In the genomic region with DNA sequence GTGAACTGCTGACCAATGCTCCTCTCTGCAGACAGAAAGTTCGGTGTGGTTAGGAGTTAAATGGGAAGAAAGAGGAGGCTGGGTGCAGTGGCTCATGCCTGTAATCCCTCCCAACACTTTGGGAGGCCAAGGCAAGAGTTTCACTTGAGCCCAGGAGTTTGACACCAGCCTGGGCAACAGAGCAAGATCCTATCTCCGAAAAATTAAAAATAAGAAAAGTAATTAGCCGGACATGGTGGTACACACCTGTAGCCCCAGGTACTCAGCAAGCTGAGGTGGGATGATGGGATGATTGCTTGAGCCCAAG, we compare ENCODE assay signal across 30 cellular contexts.
"Had no signal": no experiment of that assay in that cellular context is flagged by ENCODE, and none has a peak within 500 bp of the region (broad histone marks: within the 10 kb centered on the region; RNA-seq: fewer than 3 reads in every experiment).

No MANE protein-coding gene starts in this region.

- H3K9me3 ChIP-seq: gastrocnemius medialis, ovary, prostate gland, stomach, thyroid gland had no signal

- DNase-seq: activated CD4-positive, alpha-beta memory T cell treated with anti-CD3 and anti-CD28 coated beads for 36 hours; activated CD4-positive, alpha-beta T cell treated with anti-CD3 and anti-CD28 coated beads for 48 hours; activated CD8-positive, alpha-beta memory T cell treated with anti-CD3 and anti-CD28 coated beads, Interleukin-2, amount 50 U/mL, for 4 hours; activated naive CD8-positive, alpha-beta T cell treated with anti-CD3 and anti-CD28 coated beads, Interleukin-2, amount 50 U/mL, for 24 hours; activated T-cell treated with anti-CD3 and anti-CD28 coated beads, Interleukin-2, amount 50 U/mL, for 1 hour; amygdala; effector CD8-positive, alpha-beta T cell; erythroblast; gastrocnemius medialis; glutamatergic neuron; left ventricle myocardium superior; midbrain; naive thymus-derived CD4-positive, alpha-beta T cell; ovary; retina; stimulated activated CD4-positive, alpha-beta T cell treated with anti-CD3 and anti-CD28 coated beads, Interleukin-1b, Interleukin-23, amount 100 ng/mL, for 48 hours; stimulated activated CD4-positive, alpha-beta T cell treated with anti-CD3 and anti-CD28 coated beads, Interleukin-4, amount 100 ng/mL, for 4 hours; stimulated activated CD8-positive, alpha-beta memory T cell treated with anti-CD3 and anti-CD28 coated beads, Interleukin-4, amount 100 ng/mL, for 48 hours; stimulated activated naive B cell treated with anti-CD40 and anti-IgM and Interleukin-4, amounts not matched to agents 10 μg/mL and 1 μg/mL and 100 μg/mL, for 72 hours; stomach; T-helper 1 cell; thyroid gland had no signal

- ATAC-seq: activated CD4-positive, CD25-positive, alpha-beta regulatory T cell treated with anti-CD3 and anti-CD28 coated beads, Interleukin-2, amount 50 U/mL, for 24 hours; activated naive CD8-positive, alpha-beta T cell treated with anti-CD3 and anti-CD28 coated beads, Interleukin-2, amount 50 U/mL, for 24 hours; gastrocnemius medialis; left ventricle myocardium superior; naive thymus-derived CD4-positive, alpha-beta T cell; stimulated activated naive B cell treated with anti-CD40 and anti-IgM and Interleukin-4, amounts not matched to agents 10 μg/mL and 1 μg/mL and 100 μg/mL, for 72 hours had no signal

- H3K9me3 Mint-ChIP-seq: activated CD4-positive, alpha-beta memory T cell treated with anti-CD3 and anti-CD28 coated beads for 36 hours; activated naive CD4-positive, alpha-beta T cell treated with anti-CD3 and anti-CD28 coated beads, Interleukin-2, amount 50 U/mL, for 24 hours; activated naive CD8-positive, alpha-beta T cell treated with anti-CD3 and anti-CD28 coated beads, Interleukin-2, amount 50 U/mL, for 24 hours; central memory CD8-positive, alpha-beta T cell; naive thymus-derived CD4-positive, alpha-beta T cell; stimulated activated naive B cell treated with anti-CD40 and anti-IgM and Interleukin-4, amounts not matched to agents 10 μg/mL and 1 μg/mL and 100 μg/mL, for 72 hours had no signal

- H3K4me1 ChIP-seq: gastrocnemius medialis, prostate gland, thyroid gland had no signal

- H3K4me2 ChIP-seq: smooth muscle cell had no signal

- H3K4me3 ChIP-seq: gastrocnemius medialis, ovary, prostate gland, smooth muscle cell, stomach, thyroid gland had no signal

- H3K27me3 Mint-ChIP-seq: activated CD4-positive, alpha-beta memory T cell treated with anti-CD3 and anti-CD28 coated beads for 36 hours; activated naive CD4-positive, alpha-beta T cell treated with anti-CD3 and anti-CD28 coated beads, Interleukin-2, amount 50 U/mL, for 24 hours; activated naive CD8-positive, alpha-beta T cell treated with anti-CD3 and anti-CD28 coated beads, Interleukin-2, amount 50 U/mL, for 24 hours; central memory CD8-positive, alpha-beta T cell; naive thymus-derived CD4-positive, alpha-beta T cell; stimulated activated naive B cell treated with anti-CD40 and anti-IgM and Interleukin-4, amounts not matched to agents 10 μg/mL and 1 μg/mL and 100 μg/mL, for 72 hours had no signal

- H3K27ac Mint-ChIP-seq: activated CD4-positive, alpha-beta memory T cell treated with anti-CD3 and anti-CD28 coated beads for 36 hours; activated naive CD4-positive, alpha-beta T cell treated with anti-CD3 and anti-CD28 coated beads, Interleukin-2, amount 50 U/mL, for 24 hours; activated naive CD8-positive, alpha-beta T cell treated with anti-CD3 and anti-CD28 coated beads, Interleukin-2, amount 50 U/mL, for 24 hours; naive thymus-derived CD4-positive, alpha-beta T cell; stimulated activated naive B cell treated with anti-CD40 and anti-IgM and Interleukin-4, amounts not matched to agents 10 μg/mL and 1 μg/mL and 100 μg/mL, for 72 hours had no signal

- H3K27ac ChIP-seq: gastrocnemius medialis, ovary, prostate gland, stomach, thyroid gland had no signal

- FAIRE-seq: bronchial epithelial cell, colon, islet of Langerhans had no signal

- H3K36me3 ChIP-seq: gastrocnemius medialis, ovary, prostate gland, thyroid gland had no signal

- H3K27me3 ChIP-seq: gastrocnemius medialis, ovary, stomach, thyroid gland had no signal

- H3K4me3 Mint-ChIP-seq: activated CD4-positive, alpha-beta memory T cell treated with anti-CD3 and anti-CD28 coated beads for 36 hours; activated naive CD4-positive, alpha-beta T cell treated with anti-CD3 and anti-CD28 coated beads, Interleukin-2, amount 50 U/mL, for 24 hours; activated naive CD8-positive, alpha-beta T cell treated with anti-CD3 and anti-CD28 coated beads, Interleukin-2, amount 50 U/mL, for 24 hours; central memory CD8-positive, alpha-beta T cell; naive thymus-derived CD4-positive, alpha-beta T cell; stimulated activated naive B cell treated with anti-CD40 and anti-IgM and Interleukin-4, amounts not matched to agents 10 μg/mL and 1 μg/mL and 100 μg/mL, for 72 hours had no signal
